Comparison of ENCODE assay signal across 7 cellular contexts in the genomic region with DNA sequence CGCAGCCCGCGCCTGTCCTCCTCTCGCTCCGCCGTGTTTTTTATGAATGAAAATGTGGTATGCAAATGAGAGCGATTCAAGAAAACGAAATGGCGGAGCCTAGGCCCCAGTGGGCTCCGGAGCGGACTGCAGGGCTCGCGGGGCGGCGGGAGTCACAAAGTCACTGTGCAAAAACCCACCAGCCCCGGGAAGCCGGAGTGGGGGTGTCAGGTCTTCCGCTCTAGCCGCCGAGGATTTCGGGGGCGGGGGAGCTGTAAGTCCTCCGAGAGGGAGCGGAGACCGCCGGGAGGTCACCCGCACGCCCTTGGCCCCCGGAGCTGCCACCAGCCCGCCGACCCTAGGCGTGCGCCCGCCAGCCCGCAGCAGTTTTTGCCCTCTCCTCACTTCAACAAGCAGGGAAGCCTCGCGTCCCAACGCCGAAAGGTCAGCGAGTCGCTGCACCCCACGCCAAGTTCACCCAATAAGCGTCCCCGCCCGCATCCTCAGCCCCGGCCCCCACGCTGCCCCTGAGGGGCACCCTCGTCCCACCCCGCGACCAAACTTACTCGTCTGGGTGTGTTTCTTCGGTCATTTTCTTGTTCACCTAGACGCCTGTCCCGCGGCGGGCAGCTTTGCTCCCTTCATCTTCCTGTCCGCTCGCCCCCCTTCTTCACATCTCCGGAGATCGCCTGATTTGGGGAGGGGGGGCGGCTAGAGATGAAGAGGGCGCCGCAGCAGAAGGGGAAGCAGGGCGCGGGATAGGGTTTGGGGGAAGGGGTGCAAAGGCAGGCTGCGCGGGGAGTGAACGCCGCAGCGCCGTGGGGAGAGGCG. TPM values are rescaled to one million over a fixed set of nuclear protein-coding genes. Genes with fewer than 3 reads are reported as not detected.
DNase-seq lines count a peak whose midpoint lies in the region; ATAC-seq, FAIRE-seq and TF ChIP-seq lines count a peak whose summit lies in the region.

No MANE protein-coding gene starts in this region.

- peak overlapping the region; percentile 78 for H3K27ac ChIP-seq in duodenal mucosa (ENCODE audit: low read depth, low read length)
- H3K27ac ChIP-seq in lung (ENCODE audit: low read depth in 1 of 2, low read length in 1 of 2) = peak overlapping the region; percentile 91 to 93

- TF ChIP-seq CTCF in lung (IDR thresholded peaks at IDR 0.05; ENCODE audit: control extremely low read depth, extremely low read depth) = no peak

- DNase-seq in GM18507 (ENCODE audit: extremely low spot score, insufficient read length, low read depth) (no peak), NCI-H1417 (lab: John Stamatoyannopoulos, UW) (peak; percentile 58 to 88 (median 85)), lung (ENCODE audit: low spot score) (peak; percentile 47)
- peak; percentile 86 for DNase-seq in activated CD4-positive, alpha-beta T cell treated with anti-CD3 and anti-CD28 coated beads, Interleukin-2, amount 10 ng/mL, durations not matched to agents 24 days and 14 days
- DNase-seq in stimulated activated CD8-positive, alpha-beta memory T cell treated with anti-CD3 and anti-CD28 coated beads, Interleukin-15, amount 100 ng/mL, for 48 hours (ENCODE audit: low read depth in 2 of 2) = peak; percentile 9 to 20

- 1% methylated on average over 65 to 72 of the region's 72 CpGs for WGBS in lung, 2 donors

- peak overlapping the region; percentile 63 to 92 for H3K9ac ChIP-seq in duodenal mucosa (ENCODE audit: low read depth in 1 of 2, low read length in 2 of 2)

- H3K36me3 ChIP-seq in duodenal mucosa (ENCODE audit: control insufficient read depth in 1 of 2, insufficient read depth in 2 of 2, low read length in 2 of 2) = no peaks in the 10 kb centered on the region
- H3K36me3 ChIP-seq in lung (ENCODE audit: control insufficient read depth in 2 of 2, insufficient read depth in 2 of 2, low read length in 2 of 2) = no peaks in the 10 kb centered on the region

- ATAC-seq in HG02678 (IDR thresholded peaks at IDR 0.05; ENCODE audit: unreplicated experiment) = peak; percentile 37
- ATAC-seq in lung (ENCODE audit: insufficient read depth, low FRiP score) = no peak

- no peaks in the 10 kb centered on the region for H3K36me3 Mint-ChIP-seq in activated CD4-positive, alpha-beta T cell treated with anti-CD3 and anti-CD28 coated beads, Interleukin-2, amount 10 ng/mL, durations not matched to agents 24 days and 14 days (ENCODE audit: low read depth)

- H3K4me1 ChIP-seq in duodenal mucosa (ENCODE audit: control insufficient read depth in 1 of 2, insufficient read depth in 2 of 2, low read length in 2 of 2) = peaks cover 15 to 16% of the 10 kb centered on the region in 2 donors
- H3K4me1 ChIP-seq in lung (ENCODE audit: control insufficient read depth in 2 of 2, insufficient read depth in 2 of 2, low read length in 2 of 2) = peaks cover 1 to 4% of the 10 kb centered on the region in 2 donors

- peak overlapping the region; percentile 80 to 86 for H3K4me3 ChIP-seq in duodenal mucosa (ENCODE audit: low read depth in 1 of 2, low read length in 2 of 2)
- peak overlapping the region; percentile 64 for H3K4me3 ChIP-seq in lung

- H3K27ac Mint-ChIP-seq in activated CD4-positive, alpha-beta T cell treated with anti-CD3 and anti-CD28 coated beads, Interleukin-2, amount 10 ng/mL, durations not matched to agents 24 days and 14 days = peak overlapping the region; percentile 89

- H3K27me3 Mint-ChIP-seq in activated CD4-positive, alpha-beta T cell treated with anti-CD3 and anti-CD28 coated beads, Interleukin-2, amount 10 ng/mL, durations not matched to agents 24 days and 14 days = peaks cover 32% of the 10 kb centered on the region

- peak overlapping the region; percentile 97 for H3K4me3 Mint-ChIP-seq in activated CD4-positive, alpha-beta T cell treated with anti-CD3 and anti-CD28 coated beads, Interleukin-2, amount 10 ng/mL, durations not matched to agents 24 days and 14 days

- intact Hi-C loops in activated CD4-positive, alpha-beta T cell treated with anti-CD3 and anti-CD28 coated beads, Interleukin-2, amount 10 ng/mL, durations not matched to agents 24 days and 14 days (cut with micrococcal nuclease) = loop anchor here (1.0 to 5.0 kb wide), 6 partner anchors 15 to 444 kb away; a partner anchor contains a TSS

- no peaks in the 10 kb centered on the region for H3K9me3 ChIP-seq in duodenal mucosa (ENCODE audit: control insufficient read depth in 1 of 2, low read length in 2 of 2)
- no peaks in the 10 kb centered on the region for H3K9me3 ChIP-seq in lung (ENCODE audit: control insufficient read depth in 2 of 2, insufficient read depth in 1 of 2, low read length in 1 of 2)

- H3K4me1 Mint-ChIP-seq in activated CD4-positive, alpha-beta T cell treated with anti-CD3 and anti-CD28 coated beads, Interleukin-2, amount 10 ng/mL, durations not matched to agents 24 days and 14 days = peaks cover 25% of the 10 kb centered on the region

- no peaks in the 10 kb centered on the region for H3K27me3 ChIP-seq in duodenal mucosa (ENCODE audit: control insufficient read depth in 1 of 2, insufficient read depth in 2 of 2, low read length in 2 of 2)
- no peaks in the 10 kb centered on the region for H3K27me3 ChIP-seq in lung (ENCODE audit: control insufficient read depth, insufficient read depth)

- peak; percentile 56 for FAIRE-seq in GM18507 (lab: Jason Lieb, UNC)

- no peaks in the 10 kb centered on the region for H3K9me3 Mint-ChIP-seq in activated CD4-positive, alpha-beta T cell treated with anti-CD3 and anti-CD28 coated beads, Interleukin-2, amount 10 ng/mL, durations not matched to agents 24 days and 14 days

RNA-seq across cellular contexts. Expression of a gene that starts 0.8 kb away (rescaled TPM):
- 7.7 and 9.2 TPM in 2 replicates for total RNA-seq in activated CD4-positive, alpha-beta T cell treated with anti-CD3 and anti-CD28 coated beads, Interleukin-2, amount 10 ng/mL, durations not matched to agents 24 days and 14 days
- total RNA-seq in lung = 10 to 100 TPM; 18.7 to 36.4 TPM
- polyA plus RNA-seq in lung = 10 to 100 TPM; 11.7 to 20.4 TPM
